Comparison of ENCODE assay signal across 8 cellular contexts in the genomic region with DNA sequence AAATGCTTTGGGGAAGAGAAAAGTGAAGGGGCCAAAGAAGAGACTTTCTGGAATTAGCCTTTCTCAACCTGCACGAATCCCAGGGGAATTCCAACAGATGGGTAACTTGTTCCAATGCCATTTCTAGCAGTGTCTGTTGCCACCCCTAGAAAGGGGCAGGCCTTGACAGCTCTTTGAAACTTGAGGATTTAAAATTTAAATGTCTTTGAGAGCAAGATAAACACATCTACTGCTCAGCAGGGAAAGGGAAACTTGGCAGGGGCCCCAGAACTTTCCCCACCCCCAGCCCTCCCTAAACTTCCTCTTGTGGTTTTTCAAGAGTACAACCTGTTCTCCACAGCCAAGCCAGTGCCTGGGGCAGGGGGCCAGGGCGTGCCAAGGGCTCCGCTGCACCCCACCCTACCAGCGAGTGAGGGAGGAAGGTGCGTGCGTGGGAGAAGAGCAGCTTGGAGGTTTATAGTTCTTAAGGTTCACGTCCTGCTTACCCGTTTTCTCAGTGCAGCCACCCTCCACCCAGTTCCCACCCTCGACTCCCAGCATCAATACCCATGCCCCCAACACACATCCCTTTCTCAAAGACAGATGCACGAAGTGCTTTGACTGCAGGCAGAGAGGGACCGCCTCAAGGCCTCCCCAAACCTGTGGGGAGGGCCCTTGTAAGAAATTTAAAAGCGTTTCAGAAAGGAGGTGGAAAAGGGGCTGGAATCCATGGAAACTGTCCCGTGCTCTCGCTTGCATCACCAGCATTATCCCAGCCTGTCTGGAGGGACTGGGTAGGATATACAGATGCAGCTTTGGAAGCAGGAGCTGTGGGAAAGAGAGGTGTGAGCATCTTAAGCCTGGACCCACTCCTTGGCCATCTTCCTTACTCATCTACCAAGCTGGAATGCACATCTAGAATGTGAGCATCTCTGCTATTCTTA. TPM values are rescaled to one million over a fixed set of nuclear protein-coding genes. Genes with fewer than 3 reads are reported as not detected.
A peak's percentile ranks its signal among the peaks of the same experiment; 100 is the strongest.
DNase-seq lines count a peak whose midpoint lies in the region; ATAC-seq and TF ChIP-seq lines count a peak whose summit lies in the region.

No MANE protein-coding gene starts in this region.

- peak; percentile 88 for DNase-seq in NCI-H345 (lab: John Stamatoyannopoulos, UW)
- peak; percentile 89 for DNase-seq in activated CD8-positive, alpha-beta T cell treated with anti-CD3 and anti-CD28 coated beads for 36 hours
- peak; percentile 63 to 78 (median 69) for DNase-seq in effector memory CD4-positive, alpha-beta T cell
- peak; percentile 92 for DNase-seq in mesenchymal stem cell
- peak; percentile 76 to 81 for DNase-seq in stimulated activated CD8-positive, alpha-beta memory T cell treated with anti-CD3 and anti-CD28 coated beads, Interleukin-7, amount 100 ng/mL, for 4 hours (ENCODE audit: low read depth in 2 of 2)
- DNase-seq in 8988T: no peak

- H2AFZ ChIP-seq in mesenchymal stem cell (ENCODE audit: low read depth, low read length): no peak overlapping the region

- H3K4ac ChIP-seq in mesenchymal stem cell (ENCODE audit: low read depth in 1 of 2, low read length in 2 of 2): peak overlapping the region; percentile 39 to 96

- CTCF ChIA-PET in activated CD8-positive, alpha-beta T cell treated with anti-CD3 and anti-CD28 coated beads for 36 hours (lab: Charles Lee): interaction anchor here (0.7 to 15.2 kb wide), 27 partner anchors 13 to 312 kb away, joined by 3 to 392 read pairs (median 10); a partner anchor contains a TSS

- H3K18ac ChIP-seq in mesenchymal stem cell (ENCODE audit: low read depth in 1 of 2, low read length in 2 of 2): peak overlapping the region; percentile 75 to 90

- H2BK120ac ChIP-seq in mesenchymal stem cell (ENCODE audit: low read depth, low read length): peak overlapping the region; percentile 64

- peak overlapping the region; percentile 93 for H3K4me3 Mint-ChIP-seq in activated CD8-positive, alpha-beta T cell treated with anti-CD3 and anti-CD28 coated beads for 36 hours

- H3K27me3 ChIP-seq in effector memory CD4-positive, alpha-beta T cell (replicated peaks; ENCODE audit: control insufficient read depth, insufficient read depth, low read length, poor library complexity, severe bottlenecking): no peaks in the 10 kb centered on the region
- no peaks in the 10 kb centered on the region for H3K27me3 ChIP-seq in mesenchymal stem cell (ENCODE audit: control insufficient read depth in 1 of 2, insufficient read depth in 1 of 2, low read length in 2 of 2)

- ATAC-seq in GM21723 (IDR thresholded peaks at IDR 0.05; ENCODE audit: unreplicated experiment) (peak; percentile 14), HG02870 (IDR thresholded peaks at IDR 0.05; ENCODE audit: unreplicated experiment) (no peak)
- peak; percentile 12 for ATAC-seq in activated CD8-positive, alpha-beta T cell treated with anti-CD3 and anti-CD28 coated beads for 36 hours

- H3K79me1 ChIP-seq in mesenchymal stem cell (replicated peaks; ENCODE audit: low read length, poor library complexity, severe bottlenecking): peaks cover 7% of the 10 kb centered on the region

- no peaks in the 10 kb centered on the region for H3K27me3 Mint-ChIP-seq in activated CD8-positive, alpha-beta T cell treated with anti-CD3 and anti-CD28 coated beads for 36 hours

- peak overlapping the region; percentile 76 for H4K91ac ChIP-seq in mesenchymal stem cell (ENCODE audit: low read length)

- H3K36me3 ChIP-seq in effector memory CD4-positive, alpha-beta T cell (ENCODE audit: control insufficient read depth, insufficient read depth, low read length): peaks cover 7% of the 10 kb centered on the region
- H3K36me3 ChIP-seq in mesenchymal stem cell (ENCODE audit: control insufficient read depth in 1 of 2, insufficient read depth in 2 of 2, low read depth in 1 of 2, low read length in 2 of 2): no peaks in the 10 kb centered on the region

- H3K27ac Mint-ChIP-seq in activated CD8-positive, alpha-beta T cell treated with anti-CD3 and anti-CD28 coated beads for 36 hours: peak overlapping the region; percentile 88

- intact Hi-C loops in activated CD8-positive, alpha-beta T cell treated with anti-CD3 and anti-CD28 coated beads for 36 hours (cut with micrococcal nuclease): loop anchor here (2.0 to 5.0 kb wide), 3 partner anchors 33 to 259 kb away; a partner anchor contains a TSS

- POLR2A ChIA-PET in activated CD8-positive, alpha-beta T cell treated with anti-CD3 and anti-CD28 coated beads for 36 hours (lab: Charles Lee): interaction anchor here (0.5 to 15.4 kb wide), 9 partner anchors 15 to 313 kb away, joined by 3 to 358 read pairs (median 4); a partner anchor contains a TSS

- peak overlapping the region; percentile 76 for H3K4me2 ChIP-seq in mesenchymal stem cell (ENCODE audit: low read length, poor library complexity, severe bottlenecking)

- peak overlapping the region; percentile 73 for H4K8ac ChIP-seq in mesenchymal stem cell (ENCODE audit: low read length)

- H3K36me3 Mint-ChIP-seq in activated CD8-positive, alpha-beta T cell treated with anti-CD3 and anti-CD28 coated beads for 36 hours (ENCODE audit: low read depth): peaks cover 4% of the 10 kb centered on the region

- H3K14ac ChIP-seq in mesenchymal stem cell (ENCODE audit: low read length in 2 of 2): no peak overlapping the region

- no peak overlapping the region for H2AK5ac ChIP-seq in mesenchymal stem cell (ENCODE audit: low read length, severe bottlenecking)

- peaks cover 53% of the 10 kb centered on the region for H3K4me1 ChIP-seq in effector memory CD4-positive, alpha-beta T cell (ENCODE audit: control insufficient read depth, insufficient read depth, low read length, poor library complexity, severe bottlenecking)
- H3K4me1 ChIP-seq in mesenchymal stem cell (ENCODE audit: control insufficient read depth, insufficient read depth, low read depth, low read length): peaks cover 22% of the 10 kb centered on the region

- peak overlapping the region; percentile 40 for H3K9ac ChIP-seq in mesenchymal stem cell (ENCODE audit: low read length)

- peak overlapping the region; percentile 91 for H3K4me3 ChIP-seq in effector memory CD4-positive, alpha-beta T cell (ENCODE audit: insufficient read depth, low read depth, low read length, poor library complexity, severe bottlenecking)
- H3K4me3 ChIP-seq in mesenchymal stem cell (ENCODE audit: insufficient read depth in 1 of 2, low read depth in 1 of 2, low read length in 2 of 2): peak overlapping the region in 1 of 2 experiments; percentile 56

- peak overlapping the region; percentile 76 for H2BK15ac ChIP-seq in mesenchymal stem cell (ENCODE audit: low read depth, poor library complexity, severe bottlenecking)

- H3K9me3 ChIP-seq in effector memory CD4-positive, alpha-beta T cell (ENCODE audit: control insufficient read depth, low read length): no peaks in the 10 kb centered on the region
- no peaks in the 10 kb centered on the region for H3K9me3 ChIP-seq in mesenchymal stem cell (ENCODE audit: control insufficient read depth, low read length)

- WGBS in mesenchymal stem cell: 3% methylated on average over 12 of the region's 14 CpGs

- peaks cover 81% of the 10 kb centered on the region for H3K4me1 Mint-ChIP-seq in activated CD8-positive, alpha-beta T cell treated with anti-CD3 and anti-CD28 coated beads for 36 hours (ENCODE audit: low read depth)

- no peak for TF ChIP-seq CTCF in activated CD8-positive, alpha-beta T cell treated with anti-CD3 and anti-CD28 coated beads for 36 hours (IDR thresholded peaks at IDR 0.05)

- no peak overlapping the region for H2BK5ac ChIP-seq in mesenchymal stem cell (ENCODE audit: low read depth, low read length, poor library complexity, severe bottlenecking)

- H3K27ac ChIP-seq in effector memory CD4-positive, alpha-beta T cell (ENCODE audit: insufficient read depth, low read length, poor library complexity, severe bottlenecking): peak overlapping the region; percentile 87
- H3K27ac ChIP-seq in mesenchymal stem cell (ENCODE audit: low read length, poor library complexity, severe bottlenecking): peak overlapping the region; percentile 68

- peak overlapping the region in 1 of 2 experiments; percentile 30 for H3K23ac ChIP-seq in mesenchymal stem cell (ENCODE audit: low read length in 2 of 2)

- H3K9me3 Mint-ChIP-seq in activated CD8-positive, alpha-beta T cell treated with anti-CD3 and anti-CD28 coated beads for 36 hours: no peaks in the 10 kb centered on the region

- peak overlapping the region; percentile 62 to 96 for H2BK12ac ChIP-seq in mesenchymal stem cell (ENCODE audit: low read length in 2 of 2)

RNA-seq across cellular contexts. Expression of a gene that starts 4.5 kb away (rescaled TPM):
- 10 to 100 TPM; 40.0 to 42.3 TPM for total RNA-seq in activated CD8-positive, alpha-beta T cell treated with anti-CD3 and anti-CD28 coated beads for 36 hours
- 17.9 TPM for polyA plus RNA-seq in mesenchymal stem cell (2013, experiment 1 of 2)
- 18.2 TPM for polyA plus RNA-seq in mesenchymal stem cell (2013, experiment 2 of 2)
